ENCODE assay signal across 17 cellular contexts in genomic region chr17:16484445-16485169, GRCh38. TPM values are rescaled to one million over a fixed set of nuclear protein-coding genes. Genes with fewer than 3 reads are reported as not detected.
A peak's percentile ranks its signal among the peaks of the same experiment; 100 is the strongest.
DNase-seq lines count a peak whose midpoint lies in the region; ATAC-seq, FAIRE-seq and TF ChIP-seq lines count a peak whose summit lies in the region.
"Had no signal": no experiment of that assay in that cellular context is flagged by ENCODE, and none has a peak within 500 bp of the region (broad histone marks: within the 10 kb centered on the region; RNA-seq: fewer than 3 reads in every experiment).

No MANE protein-coding gene starts in this region.

- no peak overlapping the region for H3K4me2 ChIP-seq in K562 (ENCODE audit: insufficient read depth, low read length)

- no peaks in the 10 kb centered on the region for H3K36me3 ChIP-seq in K562 (ENCODE audit: control insufficient read depth, insufficient read depth, low read length)
- no peaks in the 10 kb centered on the region for H3K36me3 ChIP-seq in testis (ENCODE audit: low read depth, missing control alignments)
- H3K36me3 ChIP-seq: left lung, MG63 had no signal

- no peaks in the 10 kb centered on the region for H4K20me1 ChIP-seq in K562 (replicated peaks; ENCODE audit: control insufficient read depth, insufficient read depth, low read length)

- POLR2A ChIA-PET in K562 (lab: Yijun Ruan, JAX), result no interaction called here

- TF ChIP-seq RAD21 in K562 (CRISPR knock-in tag; conservative IDR thresholded peaks at IDR 0.05 in 1 of 2, IDR thresholded peaks at IDR 0.05 in 1 of 2), result no peak

- peak overlapping the region in 1 of 2 experiments; percentile 17; a peak in 1 of 4 replicates for H3K9ac ChIP-seq in K562 (ENCODE audit: insufficient read depth in 1 of 2, low read depth in 2 of 2, low read length in 2 of 2)

- DNase-seq in DMS 273 (lab: John Stamatoyannopoulos, UW; ENCODE audit: unreplicated experiment), result peak; percentile 50
- no peak for DNase-seq in DMS 273 treated with DMSO at 0.1 percent for 48 hours (lab: John Stamatoyannopoulos, UW)
- no peak for DNase-seq in K562 (ENCODE audit: extremely low read depth in 1 of 4, low spot score in 3 of 4)
- DNase-seq in left kidney (ENCODE audit: low read depth, low spot score), result peak; percentile 44
- peak; percentile 54 for DNase-seq in testis
- no peak for DNase-seq in mesenteric fat pad (ENCODE audit: low spot score)
- DNase-seq in G401 (ENCODE audit: low spot score), result no peak
- DNase-seq: activated CD4-positive, alpha-beta memory T cell treated with anti-CD3 and anti-CD28 coated beads, Interleukin-2, amount 10 ng/mL, durations not matched to agents 7 days and 5 days; CD8-positive, alpha-beta memory T cell; left lung; MG63; naive thymus-derived CD4-positive, alpha-beta T cell; NCI-H2107; stimulated activated naive CD8-positive, alpha-beta T cell treated with anti-CD3 and anti-CD28 coated beads, Interleukin-15, Interleukin-2, amounts not matched to agents 100 U/mL and 50 U/mL, for 24 hours had no signal

- TF ChIP-seq POLR2A in K562 (conservative IDR thresholded peaks at IDR 0.05), result no peak
- TF ChIP-seq POLR2A in testis (IDR thresholded peaks at IDR 0.05), result no peak

- no peak for FAIRE-seq in K562 (lab: Jason Lieb, UNC)

- H3K4me1 ChIP-seq in K562 (replicated peaks in 1 of 2; ENCODE audit: control insufficient read depth in 2 of 2, insufficient read depth in 2 of 2, low read length in 2 of 2) (peaks cover 19 to 21% of the 10 kb centered on the region in 2 experiments; a peak in 4 of 5 replicates), testis (peaks cover 56% of the 10 kb centered on the region)

- no TSS peak for BruUV-seq in K562 (replicated peaks; lab: Mats Ljungman, UMichigan)

- TF ChIP-seq CTCF in K562 (IDR thresholded peaks at IDR 0.05 in 2 of 3, conservative IDR thresholded peaks at IDR 0.05 in 1 of 3; ENCODE audit: insufficient read depth in 2 of 3, low read depth in 1 of 3, low read length in 3 of 3) (no peak), testis (IDR thresholded peaks at IDR 0.05) (no peak)

- H3K79me2 ChIP-seq in K562 (ENCODE audit: control insufficient read depth, insufficient read depth, low read length), result no peaks in the 10 kb centered on the region

- in situ Hi-C loops in K562 (cut with MboI), result no loop called here
- in situ Hi-C loops in G401 (cut with HindIII; ENCODE audit: low sequenced_read_pairs), result no loop called here

- no peak for TF ChIP-seq EP300 in K562 (IDR thresholded peaks at IDR 0.05; ENCODE audit: low read length)

- H3K9me1 ChIP-seq in K562 (ENCODE audit: control insufficient read depth, insufficient read depth, low read length), result no peaks in the 10 kb centered on the region

- CTCF ChIA-PET in K562 (lab: Yijun Ruan, JAX; ENCODE audit: low intra/inter-chr PET ratio), result no interaction called here

- no peaks in the 10 kb centered on the region for H3K9me3 ChIP-seq in K562 (replicated peaks; ENCODE audit: control insufficient read depth, insufficient read depth, low read depth, low read length)
- H3K9me3 ChIP-seq in testis, result no peaks in the 10 kb centered on the region
- H3K9me3 ChIP-seq: left lung, MG63 had no signal

- intact Hi-C loops in K562 (cut with micrococcal nuclease) (no loop called here), testis (cut with DNase I; ENCODE audit: low total_unique reads) (no loop called here)

- H2AFZ ChIP-seq in K562 (ENCODE audit: low read depth, low read length), result peak overlapping the region; percentile 80

- ATAC-seq in K562 (no peak), HG03460 (IDR thresholded peaks at IDR 0.05; ENCODE audit: unreplicated experiment) (no peak)
- ATAC-seq: activated T-helper 17 cell treated with anti-CD3 and anti-CD28 coated beads, Interleukin-2, amount 50 U/mL, for 72 hours; left lung; naive thymus-derived CD4-positive, alpha-beta T cell; stimulated activated naive CD8-positive, alpha-beta T cell treated with anti-CD3 and anti-CD28 coated beads, Interleukin-15, Interleukin-2, amounts not matched to agents 100 U/mL and 50 U/mL, for 24 hours had no signal

- no peak overlapping the region for H3K27ac ChIP-seq in K562 (ENCODE audit: extremely low read depth, low read depth, low read length)
- H3K27ac ChIP-seq in testis, result peak overlapping the region; percentile 33 to 50
- H3K27ac ChIP-seq: 22Rv1, left lung had no signal

- 29% methylated on average over 14 of the region's 19 CpGs for WGBS in K562 (ENCODE audit: insufficient coverage, low coverage, missing lambda C conversion rate)
- WGBS in testis, 2 donors, result 32 to 53% methylated on average over 19 of the region's 19 CpGs

- H3K4me3 ChIP-seq in K562 (no peak overlapping the region), testis (no peak overlapping the region)
- H3K4me3 ChIP-seq: left lung, MG63 had no signal

- H3K27me3 ChIP-seq in K562 (ENCODE audit: control insufficient read depth in 2 of 2, insufficient read depth in 2 of 2, low read length in 2 of 2), result no peaks in the 10 kb centered on the region
- H3K27me3 ChIP-seq in testis, result no peaks in the 10 kb centered on the region
- H3K27me3 ChIP-seq: left lung, MG63 had no signal

TF ChIP-seq in K562, 482 proteins besides CTCF, POLR2A, EP300 and RAD21:
- TF ChIP-seq ARHGAP35 (IDR thresholded peaks at IDR 0.05; ENCODE audit: partially characterized antibody) (no peak), SIN3A (IDR thresholded peaks at IDR 0.05; ENCODE audit: borderline replicate concordance in 2 of 2, control insufficient read depth in 1 of 2, low read depth in 2 of 2, low read length in 2 of 2) (no peak), ETV5 (CRISPR knock-in tag; IDR thresholded peaks at IDR 0.05; ENCODE audit: low read depth) (no peak), BRF1 (IDR thresholded peaks at IDR 0.05; ENCODE audit: borderline replicate concordance, extremely low read depth, insufficient read length) (no peak), STAT5B (CRISPR knock-in tag; IDR thresholded peaks at IDR 0.05) (no peak), CHD1 (IDR thresholded peaks at IDR 0.05; ENCODE audit: low read length) (no peak), SRSF9 (IDR thresholded peaks at IDR 0.05; ENCODE audit: borderline replicate concordance, low read depth, low read length) (no peak)

RNA-seq across cellular contexts. Expression of gene LRRC75A, which starts 7.4 kb away (rescaled TPM):
- 0.18 and 0.30 TPM in 2 replicates for total RNA-seq in K562 (2011; cell fraction: chromatin; rRNA removed; ENCODE audit: low replicate concordance)
- total RNA-seq in K562 (2011; cell fraction: nucleolus; rRNA removed), result 0.13 and 0.33 TPM in 2 replicates
- total RNA-seq in K562 (2011; cell fraction: nucleoplasm; rRNA removed), result 0.23 and 0.29 TPM in 2 replicates
- total RNA-seq in K562 (2014; rRNA removed) (not detected in 2 replicates), K562 (2014; rRNA removed; fragmentation: Illumina TruSeq; extraction: Trizol) (not detected in 2 replicates), K562 (2015; rRNA removed; fragmentation: Illumina TruSeq; extraction: Trizol) (not detected in 2 replicates), K562 (2021) (0.04 TPM in 1 of 2 replicates, not detected in the other), testis (10 to 100 TPM; 44.5 to 47.9 TPM), mesenteric fat pad (3.1 TPM)
- polyA plus RNA-seq in K562 (2011; rRNA removed) (0.05 and 0.07 TPM in 2 replicates), K562 (2014; fragmentation: Illumina TruSeq; extraction: Trizol) (not detected in 2 replicates), K562 (2014; fragmentation: Nextera tagmentation; extraction: Ambion mirVana) (under 1 TPM; 0.08 to 0.34 TPM), K562 (2014; rRNA removed) (0.05 TPM in 1 of 2 replicates, not detected in the other), testis (ENCODE audit: insufficient read depth, low read depth, low replicate concordance) (39.1 TPM)
- polyA plus RNA-seq in K562 (2011; cell fraction: cytosol; rRNA removed), result not detected in 2 replicates
- polyA plus RNA-seq in K562 (2011; cell fraction: nucleus; rRNA removed), result 0.03 and 0.07 TPM in 2 replicates
- 0.61 and 0.75 TPM in 2 replicates for polyA plus RNA-seq in K562 (2012)
- not detected in 2 replicates for polyA minus RNA-seq in K562 (2011; rRNA and poly(A)+ RNA removed)
- not detected in 2 replicates for polyA minus RNA-seq in K562 (2011; cell fraction: cytosol; rRNA and poly(A)+ RNA removed)
- 0.11 and 0.13 TPM in 2 replicates for polyA minus RNA-seq in K562 (2011; cell fraction: nucleus; rRNA and poly(A)+ RNA removed)
- total RNA-seq in G401 (2014; rRNA removed; shearing (Covaris generic)), result 0.24 and 0.86 TPM in 2 replicates

Comparison
In these comparisons a context has a peak if more than half of its experiments do, and no peak if none do; other contexts are left out.
1. DNase-seq: peak in DMS 273 (single experiment), left kidney (single experiment) and testis (single experiment); none in DMS 273 treated with DMSO at 0.1 percent for 48 hours (single experiment), K562 (0 of 4), mesenteric fat pad (single experiment) and G401 (single experiment).
2. RNA of gene LRRC75A, which starts 7.4 kb away (total RNA-seq): 44.5 to 47.9 TPM in testis; 3.1 TPM in mesenteric fat pad (single experiment), 0.24 to 0.86 TPM in G401 and 0.04 to 0.33 TPM in K562; every median in the first group is over 10 times any median in the second.